ENCODE assay signal across 10 cellular contexts in the genomic region with DNA sequence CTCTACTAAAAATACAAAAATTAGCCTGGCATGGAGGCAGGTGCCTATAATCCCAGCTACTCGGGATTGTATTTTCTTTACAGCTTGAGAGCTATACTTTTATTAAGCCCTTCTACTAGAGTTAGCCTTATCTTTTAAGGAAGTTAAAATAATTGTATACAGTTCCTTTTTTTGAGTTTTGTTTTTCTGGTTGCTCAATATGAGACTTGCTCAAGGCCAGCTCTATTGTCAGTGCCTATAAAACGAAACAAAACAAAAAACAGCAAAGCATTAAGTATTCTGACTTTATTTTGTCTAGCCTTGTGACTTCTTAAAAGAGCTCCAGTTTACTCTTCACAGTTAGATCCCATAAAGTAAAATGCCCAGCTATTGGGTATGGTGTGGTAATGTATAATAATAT. TPM values are rescaled to one million over a fixed set of nuclear protein-coding genes. Genes with fewer than 3 reads are reported as not detected.
DNase-seq lines count a peak whose midpoint lies in the region; ATAC-seq and TF ChIP-seq lines count a peak whose summit lies in the region.
"Had no signal": no experiment of that assay in that cellular context is flagged by ENCODE, and none has a peak within 500 bp of the region (broad histone marks: within the 10 kb centered on the region; RNA-seq: fewer than 3 reads in every experiment).

No MANE protein-coding gene starts in this region.

- H3K4me1 ChIP-seq in right atrium auricular region (peaks cover 0 to 20% of the 10 kb centered on the region in 2 donors), body of pancreas (peaks cover 42% of the 10 kb centered on the region), PC-3 (ENCODE audit: insufficient read depth, low read length) (peaks cover 16% of the 10 kb centered on the region)

- H3F3A ChIP-seq in PC-3 (ENCODE audit: low read length, unreplicated experiment): no peaks in the 10 kb centered on the region

- WGBS in body of pancreas, 2 donors: 16 to 18% methylated on average over 2 of the region's 2 CpGs

- H2AFZ ChIP-seq in PC-3 (ENCODE audit: low read length): no peak overlapping the region

- peaks cover 42% of the 10 kb centered on the region for H4K20me1 ChIP-seq in PC-3 (ENCODE audit: low read length)

- TF ChIP-seq POLR2A in body of pancreas (IDR thresholded peaks at IDR 0.05): no peak

- POLR2A ChIA-PET in PC-3 (lab: Charles Lee; ENCODE audit: unreplicated experiment): interaction anchor here (0.7 kb wide), 1 partner anchor 1018 kb away, joined by 3 read pairs; no protein-coding TSS in a partner anchor

- no peaks in the 10 kb centered on the region for H3K9me2 ChIP-seq in PC-3 (replicated peaks; ENCODE audit: low read length)

- CTCF ChIA-PET in PC-3 (lab: Charles Lee): no interaction called here

- BruUV-seq in PC-3 (replicated peaks; lab: Mats Ljungman, UMichigan): no TSS peak

- DNase-seq in Right ventricle myocardium superior (no peak), right atrium auricular region (ENCODE audit: low spot score) (no peak), body of pancreas (peak in 1 of 4 donors; percentile 7), NCI-H2171 treated with DMSO at 0.1 percent for 48 hours (lab: John Stamatoyannopoulos, UW) (no peak), NCI-H446 (lab: John Stamatoyannopoulos, UW) (no peak), PC-3 (no peak)
- DNase-seq in activated CD4-positive, alpha-beta T cell treated with anti-CD3 and anti-CD28 coated beads, Interleukin-2, amount 50 U/mL, for 4 hours: no peak
- DNase-seq: SW 1271 had no signal

- H3K4me2 ChIP-seq in PC-3 (ENCODE audit: low read length): no peak overlapping the region

- H3K36me3 ChIP-seq in right atrium auricular region: no peaks in the 10 kb centered on the region
- no peaks in the 10 kb centered on the region for H3K36me3 ChIP-seq in body of pancreas (replicated peaks in 1 of 2; ENCODE audit: insufficient read depth in 1 of 2, low read depth in 2 of 2)
- H3K36me3 ChIP-seq in PC-3 (ENCODE audit: low read depth, low read length): no peaks in the 10 kb centered on the region
- H3K36me3 ChIP-seq: cardiac muscle cell had no signal

- TF ChIP-seq CTCF in right atrium auricular region (IDR thresholded peaks at IDR 0.05) (no peak), body of pancreas (IDR thresholded peaks at IDR 0.05) (no peak), PC-3 (conservative IDR thresholded peaks at IDR 0.05; ENCODE audit: low read depth, low read length) (no peak)

- intact Hi-C loops in Right ventricle myocardium superior (cut with DNase I): no loop called here
- intact Hi-C loops in body of pancreas (cut with DNase I): no loop called here
- intact Hi-C loops in PC-3 (cut with micrococcal nuclease): no loop called here

- H3K27ac ChIP-seq in right atrium auricular region: peak overlapping the region in 1 of 2 donors; percentile 5
- peak overlapping the region in 3 of 4 donors; percentile 20 to 73 (median 28) for H3K27ac ChIP-seq in body of pancreas
- no peak overlapping the region for H3K27ac ChIP-seq in PC-3 (ENCODE audit: low read length)
- H3K27ac ChIP-seq: cardiac muscle cell had no signal

- H3K9me3 ChIP-seq in right atrium auricular region (no peaks in the 10 kb centered on the region), body of pancreas (no peaks in the 10 kb centered on the region), PC-3 (ENCODE audit: low read length) (no peaks in the 10 kb centered on the region)

- ATAC-seq in Right ventricle myocardium superior (ENCODE audit: poor library complexity) (peak; percentile 73), HG03280 (IDR thresholded peaks at IDR 0.05; ENCODE audit: unreplicated experiment) (peak; percentile 82), body of pancreas (peak; percentile 75), PC-3 (no peak)

- peaks cover 93% of the 10 kb centered on the region for H3K79me2 ChIP-seq in PC-3 (ENCODE audit: low read length)

- no peaks in the 10 kb centered on the region for H3K27me3 ChIP-seq in right atrium auricular region
- no peaks in the 10 kb centered on the region for H3K27me3 ChIP-seq in body of pancreas
- no peaks in the 10 kb centered on the region for H3K27me3 ChIP-seq in PC-3 (ENCODE audit: low read length)
- H3K27me3 ChIP-seq: cardiac muscle cell had no signal

- no peak overlapping the region for H3K4me3 ChIP-seq in right atrium auricular region
- H3K4me3 ChIP-seq in body of pancreas: no peak overlapping the region
- H3K4me3 ChIP-seq in PC-3 (ENCODE audit: low read length): no peak overlapping the region
- H3K4me3 ChIP-seq: cardiac muscle cell had no signal

- no peak overlapping the region for H3K9ac ChIP-seq in PC-3 (ENCODE audit: low read length)

RNA-seq across cellular contexts. Expression of gene PKN2, which starts 17.2 kb away (rescaled TPM):
- 34.5 TPM for total RNA-seq in Right ventricle myocardium superior
- 10 to 100 TPM; 21.7 to 24.9 TPM for total RNA-seq in right atrium auricular region
- 10 to 100 TPM; 19.8 to 22.1 TPM for total RNA-seq in body of pancreas
- total RNA-seq in PC-3 (2014; rRNA removed): 20.8 and 36.1 TPM in 2 replicates
